Comparison of ENCODE assay signal across 9 cellular contexts in the genomic region with DNA sequence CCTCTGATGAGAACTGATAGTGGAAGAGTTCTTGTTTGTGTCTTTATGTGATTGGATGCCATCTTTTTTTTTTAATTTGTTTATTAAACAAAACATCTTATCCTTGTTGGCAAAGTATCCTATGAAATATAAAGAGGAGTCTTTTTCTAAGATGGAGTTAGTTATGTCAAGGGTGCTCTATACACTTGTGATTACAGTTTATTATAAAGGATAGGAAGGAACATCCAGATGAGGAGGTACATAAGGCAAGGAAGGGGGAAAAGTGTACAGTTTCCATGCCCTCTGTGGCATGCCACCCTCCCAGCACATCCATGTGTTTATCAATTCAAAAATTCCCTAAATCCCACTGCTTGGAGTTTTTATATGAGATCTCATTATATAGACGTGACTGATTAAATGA. TPM values are rescaled to one million over a fixed set of nuclear protein-coding genes. Genes with fewer than 3 reads are reported as not detected.
"Had no signal": no experiment of that assay in that cellular context is flagged by ENCODE, and none has a peak within 500 bp of the region (broad histone marks: within the 10 kb centered on the region; RNA-seq: fewer than 3 reads in every experiment).

No MANE protein-coding gene starts in this region.

- H3K4me3 ChIP-seq: GM12878 had no signal

- FAIRE-seq: G401.6, GM12878, GM12891, GM12892, GM18507, GM19239 had no signal

- DNase-seq: GDM1, GF-D8 had no signal

- ATAC-seq: GM12878 had no signal

RNA-seq across cellular contexts. Expression of a gene that starts 7.4 kb away (rescaled TPM):
- total RNA-seq: G401, GM12878 had no signal
- polyA plus RNA-seq: GM12878 had no signal
